ENCODE assay signal across 1 cellular context in genomic region chr17:19723967-19724366, GRCh38.
TF ChIP-seq lines count a peak whose summit lies in the region.

No MANE protein-coding gene starts in this region.

TF ChIP-seq in IMR-90, 13 proteins besides CTCF, POLR2A, EP300 and RAD21 (continued from another document):
- TF ChIP-seq CHD1 (IDR thresholded peaks at IDR 0.05; ENCODE audit: low read depth, low read length) (no peak), USF2 (IDR thresholded peaks at IDR 0.05; ENCODE audit: low read depth, low read length) (no peak), BHLHE40 (IDR thresholded peaks at IDR 0.05; ENCODE audit: low read depth, low read length) (no peak), MAFK (IDR thresholded peaks at IDR 0.05; ENCODE audit: low read depth, low read length) (no peak), RCOR1 (IDR thresholded peaks at IDR 0.05; ENCODE audit: insufficient replicate concordance, low read length) (no peak), ELK1 (IDR thresholded peaks at IDR 0.05; ENCODE audit: borderline replicate concordance, low read depth, low read length) (no peak), MXI1 (IDR thresholded peaks at IDR 0.05; ENCODE audit: borderline replicate concordance, low read depth, low read length) (no peak)
